Comparison of ENCODE assay signal across 30 cellular contexts in genomic region chr14:22202313-22202712, GRCh38.
A peak's percentile ranks its signal among the peaks of the same experiment; 100 is the strongest.
DNase-seq lines count a peak whose midpoint lies in the region; ATAC-seq and TF ChIP-seq lines count a peak whose summit lies in the region.
"Had no signal": no experiment of that assay in that cellular context is flagged by ENCODE, and none has a peak within 500 bp of the region (broad histone marks: within the 10 kb centered on the region; RNA-seq: fewer than 3 reads in every experiment).

No MANE protein-coding gene starts in this region.

- peak overlapping the region; percentile 40 for H3K4me2 ChIP-seq in OCI-LY3 (ENCODE audit: low read length)
- no peak overlapping the region for H3K4me2 ChIP-seq in parathyroid adenoma (ENCODE audit: low read length)
- H3K4me2 ChIP-seq: BLaER1, KMS-11, SK-N-SH had no signal

- no peaks in the 10 kb centered on the region for H3K79me2 ChIP-seq in OCI-LY3 (ENCODE audit: low read length)
- H3K79me2 ChIP-seq in parathyroid adenoma = no peaks in the 10 kb centered on the region

- H3K9me3 ChIP-seq in OCI-LY3 (ENCODE audit: insufficient read depth, low read length) = 0 out of 2 replicates have a peak, but pooled peaks cover 3% of the 10 kb centered on the region
- H3K9me3 ChIP-seq in parathyroid adenoma (ENCODE audit: control insufficient read depth, low read length) = no peaks in the 10 kb centered on the region
- H3K9me3 ChIP-seq: BLaER1, lower lobe of right lung, SK-N-SH, suprapubic skin had no signal

- H2AFZ ChIP-seq in OCI-LY3 (ENCODE audit: low read depth, low read length) = peak overlapping the region; percentile 73
- H2AFZ ChIP-seq in parathyroid adenoma = peak overlapping the region; percentile 8

- peak overlapping the region; percentile 88 for H3K27ac Mint-ChIP-seq in activated naive CD4-positive, alpha-beta T cell treated with anti-CD3 and anti-CD28 coated beads, Interleukin-2, amount 10 ng/mL, durations not matched to agents 7 days and 5 days
- H3K27ac Mint-ChIP-seq in activated T-helper 17 cell treated with anti-CD3 and anti-CD28 coated beads, Interleukin-2, amount 50 U/mL, for 72 hours = no peak overlapping the region
- H3K27ac Mint-ChIP-seq: naive B cell had no signal

- TF ChIP-seq CTCF in OCI-LY3 (IDR thresholded peaks at IDR 0.05; ENCODE audit: low read depth, low read length) (no peak), parathyroid adenoma (IDR thresholded peaks at IDR 0.05) (no peak)

- H3K4me3 ChIP-seq in OCI-LY3 (ENCODE audit: low read length) (no peak overlapping the region), parathyroid adenoma (ENCODE audit: low read depth, low read length) (no peak overlapping the region)
- H3K4me3 ChIP-seq: BLaER1, cardiac muscle cell, coronary artery, lower lobe of right lung, suprapubic skin had no signal

- ATAC-seq in activated T-helper 17 cell treated with anti-CD3 and anti-CD28 coated beads, Interleukin-2, amount 50 U/mL, for 72 hours (replicated peaks) = peak; percentile 43
- ATAC-seq in HG03342 (IDR thresholded peaks at IDR 0.05; ENCODE audit: unreplicated experiment) = no peak
- ATAC-seq: lower lobe of right lung, PC-3 had no signal

- CTCF ChIA-PET in activated naive CD4-positive, alpha-beta T cell treated with anti-CD3 and anti-CD28 coated beads, Interleukin-2, amount 10 ng/mL, durations not matched to agents 7 days and 5 days (lab: Charles Lee) = interaction anchor here (1.8 to 1.9 kb wide), 2 partner anchors 20 to 25 kb away, joined by 5 to 7 read pairs; no protein-coding TSS in a partner anchor

- H4K20me1 ChIP-seq in OCI-LY3 (ENCODE audit: insufficient read depth, low read length) = no peaks in the 10 kb centered on the region
- H4K20me1 ChIP-seq: BLaER1 had no signal

- H3K4me1 Mint-ChIP-seq in activated naive CD4-positive, alpha-beta T cell treated with anti-CD3 and anti-CD28 coated beads, Interleukin-2, amount 10 ng/mL, durations not matched to agents 7 days and 5 days = peaks cover 19% of the 10 kb centered on the region
- no peaks in the 10 kb centered on the region for H3K4me1 Mint-ChIP-seq in activated T-helper 17 cell treated with anti-CD3 and anti-CD28 coated beads, Interleukin-2, amount 50 U/mL, for 72 hours

- peak overlapping the region; percentile 76 for H3K4me3 Mint-ChIP-seq in activated naive CD4-positive, alpha-beta T cell treated with anti-CD3 and anti-CD28 coated beads, Interleukin-2, amount 10 ng/mL, durations not matched to agents 7 days and 5 days
- H3K4me3 Mint-ChIP-seq in activated T-helper 17 cell treated with anti-CD3 and anti-CD28 coated beads, Interleukin-2, amount 50 U/mL, for 72 hours = peak overlapping the region; percentile 69

- no peaks in the 10 kb centered on the region for H3K36me3 Mint-ChIP-seq in activated naive CD4-positive, alpha-beta T cell treated with anti-CD3 and anti-CD28 coated beads, Interleukin-2, amount 10 ng/mL, durations not matched to agents 7 days and 5 days
- no peaks in the 10 kb centered on the region for H3K36me3 Mint-ChIP-seq in activated T-helper 17 cell treated with anti-CD3 and anti-CD28 coated beads, Interleukin-2, amount 50 U/mL, for 72 hours (ENCODE audit: low read depth)

- H3K36me3 ChIP-seq in OCI-LY3 (replicated peaks; ENCODE audit: low read depth, low read length) (no peaks in the 10 kb centered on the region), parathyroid adenoma (ENCODE audit: control insufficient read depth, insufficient read depth, low read length) (no peaks in the 10 kb centered on the region)
- H3K36me3 ChIP-seq: BLaER1, cardiac muscle cell, lower lobe of right lung, suprapubic skin had no signal

- H3K27me3 ChIP-seq in OCI-LY3 (ENCODE audit: low read depth, low read length) (no peaks in the 10 kb centered on the region), parathyroid adenoma (ENCODE audit: control insufficient read depth, insufficient read depth, low read length) (no peaks in the 10 kb centered on the region)
- H3K27me3 ChIP-seq: BLaER1, cardiac muscle cell, suprapubic skin had no signal

- H3K27ac ChIP-seq in OCI-LY3 (ENCODE audit: low read length) = no peak overlapping the region
- no peak overlapping the region for H3K27ac ChIP-seq in parathyroid adenoma
- H3K27ac ChIP-seq: BLaER1, cardiac muscle cell, coronary artery, HL-60, KMS-11, lower lobe of right lung, suprapubic skin had no signal

- H3K9me3 Mint-ChIP-seq in activated naive CD4-positive, alpha-beta T cell treated with anti-CD3 and anti-CD28 coated beads, Interleukin-2, amount 10 ng/mL, durations not matched to agents 7 days and 5 days = no peaks in the 10 kb centered on the region
- H3K9me3 Mint-ChIP-seq in activated T-helper 17 cell treated with anti-CD3 and anti-CD28 coated beads, Interleukin-2, amount 50 U/mL, for 72 hours = no peaks in the 10 kb centered on the region

- H3K9ac ChIP-seq in OCI-LY3 (ENCODE audit: low read length) (peak overlapping the region; percentile 4; the same call in 1 of the 2 replicates), parathyroid adenoma (no peak overlapping the region)
- H3K9ac ChIP-seq: BLaER1, KMS-11, SK-N-SH had no signal

- H3K4me1 ChIP-seq in OCI-LY3 (ENCODE audit: low read length) = peaks cover 32% of the 10 kb centered on the region
- H3K4me1 ChIP-seq in parathyroid adenoma = no peaks in the 10 kb centered on the region
- H3K4me1 ChIP-seq: BLaER1, lower lobe of right lung, suprapubic skin had no signal

- no peaks in the 10 kb centered on the region for H3K27me3 Mint-ChIP-seq in activated naive CD4-positive, alpha-beta T cell treated with anti-CD3 and anti-CD28 coated beads, Interleukin-2, amount 10 ng/mL, durations not matched to agents 7 days and 5 days
- H3K27me3 Mint-ChIP-seq in activated T-helper 17 cell treated with anti-CD3 and anti-CD28 coated beads, Interleukin-2, amount 50 U/mL, for 72 hours = no peaks in the 10 kb centered on the region

- DNase-seq in activated naive CD4-positive, alpha-beta T cell treated with anti-CD3 and anti-CD28 coated beads, Interleukin-2, amount 10 ng/mL, durations not matched to agents 7 days and 5 days = no peak
- DNase-seq in activated naive CD4-positive, alpha-beta T cell treated with anti-CD3 and anti-CD28 coated beads, Interleukin-2, amount 50 U/mL, for 16 hours = no peak
- DNase-seq in Ammon's horn (ENCODE audit: low spot score) = no peak
- DNase-seq in NCI-H146 treated with DMSO at 0.1 percent for 48 hours (lab: John Stamatoyannopoulos, UW; ENCODE audit: unreplicated experiment) = no peak
- DNase-seq: activated CD8-positive, alpha-beta memory T cell treated with anti-CD3 and anti-CD28 coated beads, Interleukin-2, amount 50 U/mL, for 4 hours; effector CD8-positive, alpha-beta T cell; H7; hippocampal formation; lower lobe of right lung; midbrain; MM.1S; naive B cell; NCI-H1105 treated with DMSO at 0.1 percent for 48 hours; NCI-H1930; NCI-H2171 treated with DMSO at 0.1 percent for 48 hours; NCI-H510A; nucleus accumbens; PC-3; SK-N-SH; stimulated activated CD4-positive, alpha-beta T cell treated with anti-CD3 and anti-CD28 coated beads, Interleukin-4, amount 100 ng/mL, for 4 hours had no signal
